Comparison of ENCODE assay signal across 32 cellular contexts in genomic region chr3:75337226-75337900, GRCh38.
"Had no signal": no experiment of that assay in that cellular context is flagged by ENCODE, and none has a peak within 500 bp of the region (broad histone marks: within the 10 kb centered on the region; RNA-seq: fewer than 3 reads in every experiment).

No MANE protein-coding gene starts in this region.

- H3K4me3 Mint-ChIP-seq: immature natural killer cell; naive thymus-derived CD8-positive, alpha-beta T cell; nephron; neural crest cell; stimulated activated naive B cell treated with anti-CD40 and anti-IgM and Interleukin-4, amounts not matched to agents 10 μg/mL and 1 μg/mL and 100 μg/mL, for 72 hours had no signal

- H3K27me3 ChIP-seq: left lung, pancreas, stomach, testis, thyroid gland, upper lobe of right lung had no signal

- H3K4me3 ChIP-seq: left lung, lower lobe of right lung, pancreas, prostate gland, skin epidermis, stomach, testis, thyroid gland, upper lobe of right lung had no signal

- H3K9me3 ChIP-seq: left lung, lower lobe of right lung, pancreas, prostate gland, stomach, testis, thyroid gland, upper lobe of right lung had no signal

- H3K27ac Mint-ChIP-seq: immature natural killer cell; naive thymus-derived CD8-positive, alpha-beta T cell; nephron; stimulated activated naive B cell treated with anti-CD40 and anti-IgM and Interleukin-4, amounts not matched to agents 10 μg/mL and 1 μg/mL and 100 μg/mL, for 72 hours had no signal

- H3K27ac ChIP-seq: left lung, lower lobe of right lung, pancreas, prostate gland, skin epidermis, stomach, testis, thyroid gland, upper lobe of right lung had no signal

- H3K9me3 Mint-ChIP-seq: nephron had no signal

- DNase-seq: hippocampal formation; immature natural killer cell; kidney; left colon; left lung; lower lobe of right lung; mammary epithelial cell; mesenchymal stem cell; naive thymus-derived CD8-positive, alpha-beta T cell; nucleus accumbens; pancreas; posterior cingulate gyrus; retina; right cardiac atrium; stimulated activated CD4-positive, alpha-beta T cell treated with anti-CD3 and anti-CD28 coated beads, Interleukin-12 subunit alpha, Interleukin-12 subunit beta, amount 100 ng/mL, for 4 hours; stimulated activated CD4-positive, alpha-beta T cell treated with anti-CD3 and anti-CD28 coated beads, Interleukin-15, amount 100 ng/mL, for 24 hours; stimulated activated CD4-positive, alpha-beta T cell treated with anti-CD3 and anti-CD28 coated beads, Interleukin-2, amount 100 ng/mL, for 24 hours; stimulated activated CD4-positive, alpha-beta T cell treated with anti-CD3 and anti-CD28 coated beads, Interleukin-4, amount 100 ng/mL, for 1 hour; stimulated activated naive B cell treated with anti-CD40 and anti-IgM and Interleukin-4, amounts not matched to agents 10 μg/mL and 1 μg/mL and 100 μg/mL, for 72 hours; stimulated activated naive CD8-positive, alpha-beta T cell treated with anti-CD3 and anti-CD28 coated beads, Interleukin-15, Interleukin-2, amounts not matched to agents 100 U/mL and 50 U/mL, for 24 hours; stomach; testis; thyroid gland; trophoblast cell; upper lobe of right lung had no signal

- FAIRE-seq: islet of Langerhans, kidney, pancreas, urothelium cell line had no signal

- ATAC-seq: left colon; left lung; lower lobe of right lung; naive thymus-derived CD8-positive, alpha-beta T cell; pancreas; right cardiac atrium; sciatic nerve; stimulated activated naive B cell treated with anti-CD40 and anti-IgM and Interleukin-4, amounts not matched to agents 10 μg/mL and 1 μg/mL and 100 μg/mL, for 72 hours; stimulated activated naive CD8-positive, alpha-beta T cell treated with anti-CD3 and anti-CD28 coated beads, Interleukin-15, Interleukin-2, amounts not matched to agents 100 U/mL and 50 U/mL, for 24 hours; upper lobe of right lung had no signal

- H3K4me1 ChIP-seq: left lung, lower lobe of right lung, pancreas, prostate gland, thyroid gland, upper lobe of right lung had no signal

- H3K36me3 ChIP-seq: left lung, lower lobe of right lung, pancreas, prostate gland, stomach, thyroid gland, upper lobe of right lung had no signal

- H3K4me1 Mint-ChIP-seq: immature natural killer cell; naive thymus-derived CD8-positive, alpha-beta T cell; stimulated activated naive B cell treated with anti-CD40 and anti-IgM and Interleukin-4, amounts not matched to agents 10 μg/mL and 1 μg/mL and 100 μg/mL, for 72 hours had no signal

- H3K36me3 Mint-ChIP-seq: immature natural killer cell; naive thymus-derived CD8-positive, alpha-beta T cell; stimulated activated naive B cell treated with anti-CD40 and anti-IgM and Interleukin-4, amounts not matched to agents 10 μg/mL and 1 μg/mL and 100 μg/mL, for 72 hours had no signal
